13 cellular contexts compared by ENCODE assay signal in genomic region chr14:95537298-95538089, GRCh38. TPM values are rescaled to one million over a fixed set of nuclear protein-coding genes. Genes with fewer than 3 reads are reported as not detected.
DNase-seq lines count a peak whose midpoint lies in the region; ATAC-seq, FAIRE-seq and TF ChIP-seq lines count a peak whose summit lies in the region.
"Had no signal": no experiment of that assay in that cellular context is flagged by ENCODE, and none has a peak within 500 bp of the region (broad histone marks: within the 10 kb centered on the region; RNA-seq: fewer than 3 reads in every experiment).

No MANE protein-coding gene starts in this region.

- no peaks in the 10 kb centered on the region for H4K20me1 ChIP-seq in SU-DHL-6 (ENCODE audit: low read depth, low read length)

- H3K9me2 ChIP-seq in SU-DHL-6 (replicated peaks; ENCODE audit: insufficient read depth, low read length): no peaks in the 10 kb centered on the region

- H3K4me3 ChIP-seq in heart right ventricle: peak overlapping the region in 6 of 10 donors; percentile 87 to 98 (median 95)
- H3K4me3 ChIP-seq in SU-DHL-6 (ENCODE audit: insufficient read depth, low read length, poor library complexity, severe bottlenecking): no peak overlapping the region
- H3K4me3 ChIP-seq in fibroblast of villous mesenchyme (ENCODE audit: low read depth, low read length): peak overlapping the region; percentile 30
- no peak overlapping the region for H3K4me3 ChIP-seq in small intestine (ENCODE audit: low read depth in 1 of 2, low read length in 2 of 2)

- H3K27me3 ChIP-seq in heart right ventricle: no peaks in the 10 kb centered on the region
- no peaks in the 10 kb centered on the region for H3K27me3 ChIP-seq in SU-DHL-6 (ENCODE audit: low read length)
- no peaks in the 10 kb centered on the region for H3K27me3 ChIP-seq in small intestine (ENCODE audit: control insufficient read depth in 2 of 2, insufficient read depth in 2 of 2, low read length in 2 of 2)
- H3K27me3 ChIP-seq: dorsolateral prefrontal cortex had no signal

- H3K36me3 ChIP-seq in heart right ventricle: peaks cover 0 to 4% (median 0%) of the 10 kb centered on the region in 9 donors
- 0 out of 2 replicates have a peak, but pooled peaks cover 3% of the 10 kb centered on the region for H3K36me3 ChIP-seq in SU-DHL-6 (ENCODE audit: low read length)
- H3K36me3 ChIP-seq in small intestine (ENCODE audit: control insufficient read depth in 2 of 2, insufficient read depth in 2 of 2, low read length in 2 of 2): no peaks in the 10 kb centered on the region

- intact Hi-C loops in heart right ventricle (cut with DNase I) (no loop called here), cardiac septum (cut with DNase I) (no loop called here)

- H3K9me3 ChIP-seq in heart right ventricle (no peaks in the 10 kb centered on the region), SU-DHL-6 (ENCODE audit: insufficient read depth, low read length) (no peaks in the 10 kb centered on the region), small intestine (ENCODE audit: control insufficient read depth, low read depth) (no peaks in the 10 kb centered on the region)

- no peak for FAIRE-seq in small intestine (lab: Jason Lieb, UNC)

- H3K4me2 ChIP-seq in SU-DHL-6 (ENCODE audit: low read depth, low read length, poor library complexity, severe bottlenecking): peak overlapping the region; percentile 94

- no peaks in the 10 kb centered on the region for H3F3A ChIP-seq in SU-DHL-6 (ENCODE audit: insufficient read depth)

- no peak for TF ChIP-seq CTCF in heart right ventricle (IDR thresholded peaks at IDR 0.05)
- TF ChIP-seq CTCF in SU-DHL-6 (IDR thresholded peaks at IDR 0.05; ENCODE audit: insufficient read depth, low read length, poor library complexity, severe bottlenecking): no peak
- TF ChIP-seq CTCF in fibroblast of villous mesenchyme (IDR thresholded peaks at IDR 0.05; ENCODE audit: insufficient read depth, low read depth, low read length): no peak

- H3K9ac ChIP-seq in SU-DHL-6 (ENCODE audit: low read length): no peak overlapping the region

- peak overlapping the region in 9 of 10 donors; percentile 39 to 89 (median 77) for H3K27ac ChIP-seq in heart right ventricle
- no peak overlapping the region for H3K27ac ChIP-seq in SU-DHL-6 (ENCODE audit: low read depth, low read length)
- peak overlapping the region in 1 of 2 donors; percentile 44 for H3K27ac ChIP-seq in small intestine (ENCODE audit: low read depth in 1 of 2, low read length in 1 of 2)
- H3K27ac ChIP-seq: dorsolateral prefrontal cortex had no signal

- WGBS in heart right ventricle, 2 donors: 46 to 47% methylated on average over 9 of the region's 9 CpGs
- 52 to 66% (median 66%) methylated on average over 9 of the region's 9 CpGs for WGBS in small intestine, 3 donors

- no peak overlapping the region for H2AFZ ChIP-seq in SU-DHL-6 (ENCODE audit: low read depth, low read length, severe bottlenecking)

- ATAC-seq in heart right ventricle (no peak), GM21576 (IDR thresholded peaks at IDR 0.05; ENCODE audit: unreplicated experiment) (no peak)
- ATAC-seq: stimulated activated memory B cell treated with anti-CD40 and anti-IgM and Interleukin-4, amounts not matched to agents 10 μg/mL and 1 μg/mL and 100 μg/mL, for 72 hours had no signal

- H3K79me2 ChIP-seq in SU-DHL-6 (ENCODE audit: insufficient read depth, low read length): peaks cover 88% of the 10 kb centered on the region

- DNase-seq in heart right ventricle: no peak
- no peak for DNase-seq in cardiac septum (ENCODE audit: low spot score)
- no peak for DNase-seq in fibroblast of villous mesenchyme (ENCODE audit: low read depth)
- peak; percentile 42 for DNase-seq in small intestine
- DNase-seq in NCI-H128 (lab: John Stamatoyannopoulos, UW; ENCODE audit: unreplicated experiment): no peak
- no peak for DNase-seq in NCI-H2081 (lab: John Stamatoyannopoulos, UW)
- DNase-seq: activated naive CD4-positive, alpha-beta T cell treated with anti-CD3 and anti-CD28 coated beads, Interleukin-2, amount 50 U/mL, for 16 hours; dorsolateral prefrontal cortex; H7; NCI-H1092 treated with DMSO at 0.1 percent for 48 hours had no signal

- H3K4me1 ChIP-seq in heart right ventricle (peaks cover 11 to 75% (median 53%) of the 10 kb centered on the region in 9 donors), small intestine (ENCODE audit: control insufficient read depth in 2 of 2, insufficient read depth in 1 of 2, low read depth in 1 of 2, low read length in 1 of 2) (peaks cover 4 to 15% of the 10 kb centered on the region in 2 donors)

RNA-seq across cellular contexts. Expression of gene GLRX5, which starts 2.6 kb away (rescaled TPM):
- total RNA-seq in heart right ventricle (100 to 1,000 TPM in 2 of 10 donors, 10 to 100 TPM in 8; 69.9 to 121 (median 91.8) TPM), cardiac septum (61.8 TPM), fibroblast of villous mesenchyme (27.7 and 35.8 TPM in 2 replicates)
- polyA plus RNA-seq in heart right ventricle (10 to 100 TPM; 49.8 to 66.6 TPM), small intestine (10 to 100 TPM; 53.5 to 80.5 (median 54.0) TPM)

RNA-seq across cellular contexts. Expression of gene SYNE3, which starts 21.0 kb away (rescaled TPM):
- total RNA-seq in heart right ventricle (10 to 100 TPM in 5 of 10 donors, 1 to 10 TPM in 5; 4.8 to 15.4 (median 10.4) TPM), cardiac septum (12.4 TPM), fibroblast of villous mesenchyme (6.5 and 10.0 TPM in 2 replicates)
- polyA plus RNA-seq in heart right ventricle (1 to 10 TPM; 1.5 to 5.3 TPM), small intestine (1 to 10 TPM in 2 of 3 donors, under 1 TPM in 1; 0.81 to 5.0 (median 1.8) TPM)

Comparison
In these comparisons a context has a peak if more than half of its experiments do, and no peak if none do; other contexts are left out.
1. H3K4me3 ChIP-seq: peak in heart right ventricle (6 of 10) and fibroblast of villous mesenchyme (single experiment); none in SU-DHL-6 (single experiment) and small intestine (0 of 2).